Comparison of ENCODE assay signal across 8 cellular contexts in genomic region chr17:16217002-16217635, GRCh38. TPM values are rescaled to one million over a fixed set of nuclear protein-coding genes. Genes with fewer than 3 reads are reported as not detected.
DNase-seq lines count a peak whose midpoint lies in the region; ATAC-seq and TF ChIP-seq lines count a peak whose summit lies in the region.

Gene PIGL, plus strand, starts transcription at chr17:16217210. Its CDS starts 17 bp downstream, at chr17:16217227.

- POLR2A ChIA-PET in activated CD8-positive, alpha-beta memory T cell treated with anti-CD3 and anti-CD28 coated beads for 36 hours (lab: Charles Lee): interaction anchor here (1.0 to 1.2 kb wide), 2 partner anchors 163 to 218 kb away, joined by 3 to 4 read pairs; partner anchors contain the start of genes TTC19, UBB and ZSWIM7

- no peaks in the 10 kb centered on the region for H3K27me3 Mint-ChIP-seq in effector memory CD8-positive, alpha-beta T cell

- peak within 1 kb of the TSS; percentile 89 to 94 for H3K4me3 Mint-ChIP-seq in effector memory CD8-positive, alpha-beta T cell

- peak; percentile 28 for ATAC-seq in effector memory CD8-positive, alpha-beta T cell (replicated peaks)

- H3K4me1 Mint-ChIP-seq in effector memory CD8-positive, alpha-beta T cell (ENCODE audit: low read depth in 2 of 2): peaks cover 26 to 35% of the 10 kb centered on the region in 2 donors

- peak; percentile 97 for TF ChIP-seq POLR2A in GM18526 (IDR thresholded peaks at IDR 0.05; ENCODE audit: extremely low read depth, insufficient read length)

- H3K9me3 Mint-ChIP-seq in effector memory CD8-positive, alpha-beta T cell: no peaks in the 10 kb centered on the region

- DNase-seq in A172 (ENCODE audit: low spot score) (peak; percentile 88), HS-5 (ENCODE audit: low read depth) (peak; percentile 66), NOMO-1 treated with DMSO at 0.1 percent for 48 hours (lab: John Stamatoyannopoulos, UW; ENCODE audit: unreplicated experiment) (peak; percentile 85), lung microvascular endothelial cell (ENCODE audit: low read depth in 2 of 2) (peak; percentile 96)
- DNase-seq in effector memory CD8-positive, alpha-beta T cell: peak; percentile 57 to 64 (median 62)
- DNase-seq in stimulated activated CD4-positive, alpha-beta T cell treated with anti-CD3 and anti-CD28 coated beads, TNF-alpha, amount 100 ng/mL, for 24 hours (ENCODE audit: low read depth in 3 of 3): peak; percentile 80 to 87 (median 86)

- H3K36me3 Mint-ChIP-seq in effector memory CD8-positive, alpha-beta T cell (ENCODE audit: insufficient read depth): peaks cover 21% of the 10 kb centered on the region

- CTCF ChIA-PET in activated CD8-positive, alpha-beta memory T cell treated with anti-CD3 and anti-CD28 coated beads for 36 hours (lab: Charles Lee): interaction anchor here (1.4 kb wide), 1 partner anchor 14 kb away, joined by 4 read pairs; no protein-coding TSS in a partner anchor

- peak within 1 kb of the TSS; percentile 92 to 94 for H3K27ac Mint-ChIP-seq in effector memory CD8-positive, alpha-beta T cell

RNA-seq across cellular contexts. Expression of gene PIGL, which starts in this region (rescaled TPM):
- 16.4 and 29.3 TPM in 2 replicates for total RNA-seq in A172 (2014; rRNA removed; shearing (Covaris generic))
- 10 to 100 TPM; 31.8 to 32.6 TPM for total RNA-seq in activated CD8-positive, alpha-beta memory T cell treated with anti-CD3 and anti-CD28 coated beads for 36 hours
- 5.7 and 7.5 TPM in 2 replicates for total RNA-seq in lung microvascular endothelial cell

Comparison
In these comparisons a context has a peak if more than half of its experiments do, and no peak if none do; other contexts are left out.
1. Peak in every context shown above with its lines: DNase-seq and ATAC-seq.